Comparison of ENCODE assay signal across 10 cellular contexts in genomic region chr4:14726441-14727405, GRCh38.
DNase-seq lines count a peak whose midpoint lies in the region; ATAC-seq, FAIRE-seq and TF ChIP-seq lines count a peak whose summit lies in the region.
"Had no signal": no experiment of that assay in that cellular context is flagged by ENCODE, and none has a peak within 500 bp of the region (broad histone marks: within the 10 kb centered on the region; RNA-seq: fewer than 3 reads in every experiment).

No MANE protein-coding gene starts in this region.

- no peaks in the 10 kb centered on the region; the same call in 2 of the 3 replicates for H3K36me3 Mint-ChIP-seq in GM23338 (ENCODE audit: low read depth)

- no peaks in the 10 kb centered on the region for H3K27me3 ChIP-seq in GM23338 (ENCODE audit: insufficient read depth)
- H3K27me3 ChIP-seq in GM12878 (replicated peaks in 1 of 2; ENCODE audit: control insufficient read depth in 2 of 2, insufficient read depth in 2 of 2, low read length in 1 of 2) = no peaks in the 10 kb centered on the region
- H3K27me3 ChIP-seq in pancreas = no peaks in the 10 kb centered on the region

- ATAC-seq in GM23338 (no peak; the same call in 2 of the 3 replicates), GM12878 (peak; percentile 74), pancreas (peak; percentile 88 to 95 (median 92)), GM19328 (IDR thresholded peaks at IDR 0.05; ENCODE audit: unreplicated experiment) (no peak)

- peak; percentile 25 for DNase-seq in GM23338 (ENCODE audit: low spot score)
- peak; percentile 42 for DNase-seq in NCI-H1417 treated with DMSO at 0.1 percent for 48 hours (lab: John Stamatoyannopoulos, UW)
- no peak for DNase-seq in GM12878 (ENCODE audit: low read depth, low spot score)
- DNase-seq in pancreas = peak in 4 of 6 donors; percentile 39 to 48 (median 44)
- no peak for DNase-seq in GM12892 (ENCODE audit: insufficient read length)
- no peak for DNase-seq in GM19240 (ENCODE audit: insufficient read length, low spot score)
- DNase-seq in GM03348 (ENCODE audit: low spot score) = no peak
- DNase-seq: Karpas-422 had no signal

- H3K79me2 ChIP-seq in GM23338 (replicated peaks; ENCODE audit: insufficient read depth) (no peaks in the 10 kb centered on the region), GM12878 (ENCODE audit: control insufficient read depth, insufficient read depth, low read length) (no peaks in the 10 kb centered on the region)

- CTCF ChIA-PET in GM12878 (lab: Yijun Ruan, JAX) = no interaction called here

- H3K9me3 Mint-ChIP-seq in GM23338 = peaks cover 6% of the 10 kb centered on the region; the same call in 2 of the 3 replicates

- peaks cover 1% of the 10 kb centered on the region for H3K27me3 Mint-ChIP-seq in GM23338 (ENCODE audit: insufficient read depth, low read depth, poor library complexity)

- H3K27ac ChIP-seq in GM23338 (ENCODE audit: low read depth) = no peak overlapping the region
- H3K27ac ChIP-seq in GM12878 (ENCODE audit: control insufficient read depth, insufficient read depth) = no peak overlapping the region
- H3K27ac ChIP-seq in pancreas = no peak overlapping the region

- TF ChIP-seq EP300 in GM12878 (IDR thresholded peaks at IDR 0.05; ENCODE audit: borderline replicate concordance in 1 of 2, control insufficient read depth in 1 of 2, low read depth in 2 of 2, low read length in 2 of 2) = no peak

- no TSS peak for BruUV-seq in GM12878 (replicated peaks; lab: Mats Ljungman, UMichigan)

- SMC1A ChIA-PET in GM12878 (lab: Charles Lee; ENCODE audit: uncharacterized antibody, unreplicated experiment) = no interaction called here

- TF ChIP-seq CTCF in GM23338 (conservative IDR thresholded peaks at IDR 0.05; ENCODE audit: low read depth in 2 of 2) (no peak), GM12878 (IDR thresholded peaks at IDR 0.05 in 2 of 3, conservative IDR thresholded peaks at IDR 0.05 in 1 of 3; ENCODE audit: control insufficient read depth in 2 of 3, extremely low read depth in 1 of 3, insufficient read depth in 1 of 3, low read depth in 3 of 3, low read length in 3 of 3) (no peak), pancreas (IDR thresholded peaks at IDR 0.05) (no peak)

- H4K20me1 ChIP-seq in GM23338 (replicated peaks; ENCODE audit: insufficient read depth) = no peaks in the 10 kb centered on the region
- no peaks in the 10 kb centered on the region for H4K20me1 ChIP-seq in GM12878 (ENCODE audit: control insufficient read depth, insufficient read depth)

- intact Hi-C loops in GM12878 (cut with micrococcal nuclease; ENCODE audit: unreplicated experiment) (no loop called here), pancreas (cut with DNase I) (no loop called here)

- RAD21 ChIA-PET in GM12878 (lab: Charles Lee; ENCODE audit: unreplicated experiment) = no interaction called here

- POLR2A ChIA-PET in GM12878 (lab: Charles Lee) = no interaction called here

- H3K9me2 ChIP-seq in GM23338 (ENCODE audit: insufficient read depth) = peaks cover 2% of the 10 kb centered on the region; the same call in 1 of the 2 replicates

- H3K36me3 ChIP-seq in GM23338 (ENCODE audit: insufficient read depth) = no peaks in the 10 kb centered on the region
- H3K36me3 ChIP-seq in GM12878 (ENCODE audit: control insufficient read depth in 2 of 2, insufficient read depth in 2 of 2, low read length in 1 of 2) = no peaks in the 10 kb centered on the region
- no peaks in the 10 kb centered on the region for H3K36me3 ChIP-seq in pancreas

- TF ChIP-seq POLR2A in GM12878 (IDR thresholded peaks at IDR 0.05; ENCODE audit: low read depth, low read length) (no peak), GM12892 (IDR thresholded peaks at IDR 0.05; ENCODE audit: low read depth, low read length) (no peak)

- FAIRE-seq in GM12878 (lab: Jason Lieb, UNC) (no peak), pancreas (lab: Jason Lieb, UNC) (no peak), GM12892 (lab: Jason Lieb, UNC) (no peak)

- no peaks in the 10 kb centered on the region for H3F3A ChIP-seq in GM23338 (replicated peaks; ENCODE audit: low read depth)

- no peak for TF ChIP-seq RAD21 in GM12878 (IDR thresholded peaks at IDR 0.05; ENCODE audit: insufficient read depth, low read depth, low read length)

- no peaks in the 10 kb centered on the region for H3K9me3 ChIP-seq in GM12878 (replicated peaks; ENCODE audit: control insufficient read depth, insufficient read depth, low read length)
- no peaks in the 10 kb centered on the region for H3K9me3 ChIP-seq in pancreas

- H3K4me3 ChIP-seq in GM23338 = no peak overlapping the region
- no peak overlapping the region for H3K4me3 ChIP-seq in GM12878
- no peak overlapping the region for H3K4me3 ChIP-seq in pancreas

- H2AFZ ChIP-seq in GM23338 = peak overlapping the region; percentile 82
- no peak overlapping the region for H2AFZ ChIP-seq in GM12878 (ENCODE audit: control insufficient read depth, low read depth, low read length)

- no peaks in the 10 kb centered on the region for H3K4me1 ChIP-seq in GM23338 (ENCODE audit: insufficient read depth)
- no peaks in the 10 kb centered on the region for H3K4me1 ChIP-seq in GM12878 (ENCODE audit: control insufficient read depth, insufficient read depth, low read length)
- peaks cover 0 to 5% (median 0%) of the 10 kb centered on the region in 3 donors for H3K4me1 ChIP-seq in pancreas

- H3K4me1 Mint-ChIP-seq in GM23338 = peaks cover 7% of the 10 kb centered on the region

- H3K4me2 ChIP-seq in GM23338 (no peak overlapping the region), GM12878 (ENCODE audit: control insufficient read depth, insufficient read depth) (no peak overlapping the region)

- peak overlapping the region; percentile 21; the same call in 1 of the 2 replicates for H3K27ac Mint-ChIP-seq in GM23338

- WGBS in GM12878 (ENCODE audit: insufficient coverage, insufficient replicate concordance, low lambda C conversion rate, missing lambda C conversion rate) = 24% methylated on average over 7 of the region's 7 CpGs
- WGBS in pancreas, 2 donors = 35 to 38% methylated on average over 7 of the region's 7 CpGs

- no peak overlapping the region for H3K9ac ChIP-seq in GM12878 (ENCODE audit: control insufficient read depth, insufficient read depth, low read length)

- H3K4me3 Mint-ChIP-seq in GM23338 = no peak overlapping the region
- H3K4me3 Mint-ChIP-seq: stimulated activated naive CD8-positive, alpha-beta T cell treated with anti-CD3 and anti-CD28 coated beads, Interleukin-15, Interleukin-2, amounts not matched to agents 100 ng/mL and 50 ng/mL, for 24 hours had no signal

- in situ Hi-C loops in GM12878 (cut with MboI) = no loop called here

TF ChIP-seq in GM23338, 12 proteins besides CTCF, POLR2A, EP300 and RAD21 (continues in another document):
- TF ChIP-seq CREB1 (CRISPR knock-in tag; IDR thresholded peaks at IDR 0.05; ENCODE audit: low read depth) (no peak), EZH2phosphoT487 (IDR thresholded peaks at IDR 0.05; ENCODE audit: unreplicated experiment) (no peak), ETS1 (IDR thresholded peaks at IDR 0.05) (no peak), ZNF331 (CRISPR knock-in tag; IDR thresholded peaks at IDR 0.05; ENCODE audit: low read depth) (no peak), NANOG (IDR thresholded peaks at IDR 0.05; ENCODE audit: borderline replicate concordance) (no peak), STAT1 (IDR thresholded peaks at IDR 0.05; ENCODE audit: unreplicated experiment) (no peak), JUNB (IDR thresholded peaks at IDR 0.05; ENCODE audit: unreplicated experiment) (no peak)

TF ChIP-seq in GM12878, 131 proteins besides CTCF, POLR2A, EP300 and RAD21 (continues in another document):
- no peak for TF ChIP-seq TCF3 (IDR thresholded peaks at IDR 0.05; ENCODE audit: borderline replicate concordance, insufficient read depth, low read depth, low read length)
- no peak for TF ChIP-seq ZNF384 (IDR thresholded peaks at IDR 0.05; ENCODE audit: borderline replicate concordance, low read depth, low read length)
- no peak for TF ChIP-seq STAT1 (conservative IDR thresholded peaks at IDR 0.05)
- no peak for TF ChIP-seq IRF4 (IDR thresholded peaks at IDR 0.05; ENCODE audit: low read depth, low read length)
- TF ChIP-seq, protein P1, sequence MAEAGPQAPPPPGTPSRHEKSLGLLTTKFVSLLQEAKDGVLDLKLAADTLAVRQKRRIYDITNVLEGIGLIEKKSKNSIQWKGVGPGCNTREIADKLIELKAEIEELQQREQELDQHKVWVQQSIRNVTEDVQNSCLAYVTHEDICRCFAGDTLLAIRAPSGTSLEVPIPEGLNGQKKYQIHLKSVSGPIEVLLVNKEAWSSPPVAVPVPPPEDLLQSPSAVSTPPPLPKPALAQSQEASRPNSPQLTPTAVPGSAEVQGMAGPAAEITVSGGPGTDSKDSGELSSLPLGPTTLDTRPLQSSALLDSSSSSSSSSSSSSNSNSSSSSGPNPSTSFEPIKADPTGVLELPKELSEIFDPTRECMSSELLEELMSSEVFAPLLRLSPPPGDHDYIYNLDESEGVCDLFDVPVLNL (IDR thresholded peaks at IDR 0.05; ENCODE audit: low read depth, low read length) = no peak
- TF ChIP-seq RB1 (IDR thresholded peaks at IDR 0.05; ENCODE audit: borderline replicate concordance) = no peak
- no peak for TF ChIP-seq CEBPB (IDR thresholded peaks at IDR 0.05; ENCODE audit: borderline replicate concordance in 1 of 2, low read depth in 2 of 2, low read length in 2 of 2)
- no peak for TF ChIP-seq SMARCA5 (IDR thresholded peaks at IDR 0.05)
- no peak for TF ChIP-seq PML (IDR thresholded peaks at IDR 0.05; ENCODE audit: low read length)

Comparison
In these comparisons a context has a peak if more than half of its experiments do, and no peak if none do; other contexts are left out.
1. ATAC-seq: peak in GM12878 (single experiment) and pancreas (4 of 4); none in GM23338 (single experiment) and GM19328 (single experiment).
2. DNase-seq: peak in GM23338 (single experiment), NCI-H1417 treated with DMSO at 0.1 percent for 48 hours (single experiment) and pancreas (4 of 6); none in GM12878 (single experiment), GM12892 (single experiment), GM19240 (single experiment) and GM03348 (single experiment).